In genomic region chr9:114738581-114739316, GRCh38 we compare ENCODE assay signal across 8 cellular contexts. TPM values are rescaled to one million over a fixed set of nuclear protein-coding genes. Genes with fewer than 3 reads are reported as not detected.
DNase-seq lines count a peak whose midpoint lies in the region; ATAC-seq lines count a peak whose summit lies in the region.

No MANE protein-coding gene starts in this region.

- ATAC-seq in GM19467 (IDR thresholded peaks at IDR 0.05; ENCODE audit: unreplicated experiment) (peak; percentile 74), Right ventricle myocardium superior (ENCODE audit: poor library complexity) (peak; percentile 91)

- intact Hi-C loops in Right ventricle myocardium superior (cut with DNase I) (loop anchor here (2.0 to 5.0 kb wide), 2 partner anchors 169 to 276 kb away; no protein-coding TSS in a partner anchor), posterior vena cava (cut with DNase I) (loop anchor here in 1 of 2 donors (5.0 kb wide), 2 partner anchors 174 to 274 kb away; no protein-coding TSS in a partner anchor)

- DNase-seq in Ammon's horn (ENCODE audit: low spot score): peak; percentile 84
- peak; percentile 47 for DNase-seq in NCI-H1092 (lab: John Stamatoyannopoulos, UW)
- DNase-seq in T follicular helper cell (ENCODE audit: low read depth): peak; percentile 58
- DNase-seq in activated naive CD8-positive, alpha-beta T cell treated with anti-CD3 and anti-CD28 coated beads, Interleukin-2, amount 50 U/mL, for 16 hours (ENCODE audit: low read depth, low spot score): peak; percentile 37
- DNase-seq in Right ventricle myocardium superior: peak; percentile 54
- peak; percentile 67 for DNase-seq in putamen (ENCODE audit: low spot score)
- no peak for DNase-seq in posterior vena cava (ENCODE audit: low spot score)

RNA-seq across cellular contexts. Expression of gene TEX48, which starts 56.8 kb away (rescaled TPM):
- not detected for total RNA-seq in Right ventricle myocardium superior
- not detected for total RNA-seq in posterior vena cava
